17 cellular contexts compared by ENCODE assay signal in genomic region chr10:97023401-97024180, GRCh38.
DNase-seq lines count a peak whose midpoint lies in the region; ATAC-seq, FAIRE-seq and TF ChIP-seq lines count a peak whose summit lies in the region.
"Had no signal": no experiment of that assay in that cellular context is flagged by ENCODE, and none has a peak within 500 bp of the region (broad histone marks: within the 10 kb centered on the region; RNA-seq: fewer than 3 reads in every experiment).

No MANE protein-coding gene starts in this region.

- CTCF ChIA-PET in GM12878 (lab: Yijun Ruan, JAX): interaction anchor here (1.1 to 10.3 kb wide), 24 partner anchors 7 to 383 kb away, joined by 3 to 155 read pairs (median 16); no protein-coding TSS in a partner anchor

- no peak for TF ChIP-seq EP300 in GM12878 (IDR thresholded peaks at IDR 0.05; ENCODE audit: borderline replicate concordance in 1 of 2, control insufficient read depth in 1 of 2, low read depth in 2 of 2, low read length in 2 of 2)

- H2AFZ ChIP-seq in GM12878 (ENCODE audit: control insufficient read depth, low read depth, low read length): no peak overlapping the region

- no peak overlapping the region for H3K9ac ChIP-seq in GM12878 (ENCODE audit: control insufficient read depth, insufficient read depth, low read length)

- no peaks in the 10 kb centered on the region for H3K9me3 ChIP-seq in GM12878 (replicated peaks; ENCODE audit: control insufficient read depth, insufficient read depth, low read length)
- no peaks in the 10 kb centered on the region for H3K9me3 ChIP-seq in aorta (ENCODE audit: control insufficient read depth, low read length)
- H3K9me3 ChIP-seq: thyroid gland had no signal

- intact Hi-C loops in cardiac septum (cut with DNase I): loop anchor here (5.0 kb wide), 1 partner anchor 106 kb away; no protein-coding TSS in a partner anchor
- intact Hi-C loops in Right ventricle myocardium superior (cut with DNase I): no loop called here
- intact Hi-C loops in GM12878 (cut with micrococcal nuclease; ENCODE audit: unreplicated experiment): loop anchor here (2.0 to 10.0 kb wide), 2 partner anchors 191 to 379 kb away; partner anchors contain the start of gene LCOR
- intact Hi-C loops in aorta (cut with DNase I): loop anchor here (2.0 to 10.0 kb wide), 5 partner anchors 109 to 629 kb away; partner anchors contain the start of gene LCOR (in 2 of the 2)

- no peak for TF ChIP-seq CTCF in GM12878 (IDR thresholded peaks at IDR 0.05 in 2 of 3, conservative IDR thresholded peaks at IDR 0.05 in 1 of 3; ENCODE audit: control insufficient read depth in 2 of 3, extremely low read depth in 1 of 3, insufficient read depth in 1 of 3, low read depth in 3 of 3, low read length in 3 of 3)

- TF ChIP-seq POLR2A in GM12878 (IDR thresholded peaks at IDR 0.05; ENCODE audit: low read depth, low read length): no peak

- H3K27ac Mint-ChIP-seq in T-helper 2 cell treated with Interferon-gamma antibody and Interleukin-4, amounts not matched to agents 5 μg/mL and 100 μg/mL, for 36 hours: no peak overlapping the region
- H3K27ac Mint-ChIP-seq: activated naive CD8-positive, alpha-beta T cell; dendritic cell treated with granulocyte-macrophage colony-stimulating factor and Interleukin-4, amounts not matched to agents 40 ng/mL and 50 ng/mL, for 4 days; naive thymus-derived CD8-positive, alpha-beta T cell had no signal

- H3K36me3 ChIP-seq in GM12878 (ENCODE audit: control insufficient read depth in 2 of 2, insufficient read depth in 2 of 2, low read length in 1 of 2) (no peaks in the 10 kb centered on the region), aorta (ENCODE audit: control insufficient read depth in 1 of 2, insufficient read depth in 2 of 2, low read length in 1 of 2) (no peaks in the 10 kb centered on the region)
- H3K36me3 ChIP-seq: thyroid gland, WERI-Rb-1 had no signal

- 82% methylated on average over 14 of the region's 14 CpGs for WGBS in GM12878 (ENCODE audit: insufficient coverage, insufficient replicate concordance, low lambda C conversion rate, missing lambda C conversion rate)
- 40 to 45% methylated on average over 14 of the region's 14 CpGs for WGBS in aorta, 2 donors

- RAD21 ChIA-PET in GM12878 (lab: Charles Lee; ENCODE audit: unreplicated experiment): interaction anchor here (0.8 to 3.2 kb wide), 21 partner anchors 9 to 275 kb away, joined by 3 to 43 read pairs (median 7); no protein-coding TSS in a partner anchor

- no peaks in the 10 kb centered on the region for H3K36me3 Mint-ChIP-seq in T-helper 2 cell treated with Interferon-gamma antibody and Interleukin-4, amounts not matched to agents 5 μg/mL and 100 μg/mL, for 36 hours (ENCODE audit: low read depth)
- H3K36me3 Mint-ChIP-seq: activated naive CD8-positive, alpha-beta T cell; naive thymus-derived CD8-positive, alpha-beta T cell had no signal

- no peak for TF ChIP-seq RAD21 in GM12878 (IDR thresholded peaks at IDR 0.05; ENCODE audit: insufficient read depth, low read depth, low read length)

- H4K20me1 ChIP-seq in GM12878 (ENCODE audit: control insufficient read depth, insufficient read depth): no peaks in the 10 kb centered on the region

- FAIRE-seq in GM12878 (lab: Jason Lieb, UNC): no peak

- H3K9me3 Mint-ChIP-seq in T-helper 2 cell treated with Interferon-gamma antibody and Interleukin-4, amounts not matched to agents 5 μg/mL and 100 μg/mL, for 36 hours: no peaks in the 10 kb centered on the region
- H3K9me3 Mint-ChIP-seq: dendritic cell treated with granulocyte-macrophage colony-stimulating factor and Interleukin-4, amounts not matched to agents 40 ng/mL and 50 ng/mL, for 4 days; naive thymus-derived CD8-positive, alpha-beta T cell had no signal

- peaks cover 8% of the 10 kb centered on the region for H3K27me3 Mint-ChIP-seq in T-helper 2 cell treated with Interferon-gamma antibody and Interleukin-4, amounts not matched to agents 5 μg/mL and 100 μg/mL, for 36 hours (ENCODE audit: low read depth)
- H3K27me3 Mint-ChIP-seq: activated naive CD8-positive, alpha-beta T cell; dendritic cell treated with granulocyte-macrophage colony-stimulating factor and Interleukin-4, amounts not matched to agents 40 ng/mL and 50 ng/mL, for 4 days; naive thymus-derived CD8-positive, alpha-beta T cell had no signal

- DNase-seq in cardiac septum (ENCODE audit: low spot score) (peak; percentile 44), Right ventricle myocardium superior (no peak), GM12878 (ENCODE audit: low read depth, low spot score) (no peak), iris pigment epithelial cell (ENCODE audit: low read depth) (peak; percentile 11), aorta (peak in 1 of 2 donors; percentile 49), GOT3 (lab: John Stamatoyannopoulos, UW) (no peak)
- no peak for DNase-seq in T-helper 2 cell treated with Interferon-gamma antibody and Interleukin-4, amounts not matched to agents 5 μg/mL and 100 μg/mL, for 36 hours (ENCODE audit: low spot score)
- DNase-seq: left cardiac atrium; naive thymus-derived CD8-positive, alpha-beta T cell; NCI-H187 treated with DMSO at 0.1 percent for 48 hours; SHP77 treated with DMSO at 0.1 percent for 48 hours; stimulated activated CD4-positive, alpha-beta T cell treated with anti-CD3 and anti-CD28 coated beads, Interleukin-12 subunit alpha, Interleukin-12 subunit beta, amount 100 ng/mL, for 4 hours; thyroid gland; WERI-Rb-1 had no signal

- SMC1A ChIA-PET in GM12878 (lab: Charles Lee; ENCODE audit: uncharacterized antibody, unreplicated experiment): interaction anchor here (0.5 to 6.6 kb wide), 30 partner anchors 7 to 383 kb away, joined by 3 to 96 read pairs (median 6); no protein-coding TSS in a partner anchor

- no peaks in the 10 kb centered on the region; a peak in 1 of 4 replicates for H3K27me3 ChIP-seq in GM12878 (replicated peaks in 1 of 2; ENCODE audit: control insufficient read depth in 2 of 2, insufficient read depth in 2 of 2, low read length in 1 of 2)
- no peaks in the 10 kb centered on the region for H3K27me3 ChIP-seq in aorta (ENCODE audit: control insufficient read depth in 1 of 2, insufficient read depth in 2 of 2, low read length in 1 of 2)
- H3K27me3 ChIP-seq: thyroid gland had no signal

- no TSS peak for BruUV-seq in GM12878 (replicated peaks; lab: Mats Ljungman, UMichigan)

- H3K27ac ChIP-seq in GM12878 (ENCODE audit: control insufficient read depth, insufficient read depth): 0 out of 2 replicates have a peak overlapping the region, but pooled peaks have one; percentile 1
- peak overlapping the region; percentile 34 to 79 for H3K27ac ChIP-seq in aorta (ENCODE audit: low read depth in 1 of 2, low read length in 2 of 2)
- H3K27ac ChIP-seq: thyroid gland, WERI-Rb-1 had no signal

- no peaks in the 10 kb centered on the region for H3K79me2 ChIP-seq in GM12878 (ENCODE audit: control insufficient read depth, insufficient read depth, low read length)

- POLR2A ChIA-PET in GM12878 (lab: Charles Lee): interaction anchor here (0.9 to 1.2 kb wide), 3 partner anchors 33 to 113 kb away, joined by 3 read pairs; no protein-coding TSS in a partner anchor

- ATAC-seq in Right ventricle myocardium superior (ENCODE audit: poor library complexity) (no peak), GM12878 (no peak), aorta (ENCODE audit: low FRiP score) (no peak), GM21723 (IDR thresholded peaks at IDR 0.05; ENCODE audit: unreplicated experiment) (no peak)
- ATAC-seq: naive thymus-derived CD8-positive, alpha-beta T cell had no signal

- H3K4me1 ChIP-seq in GM12878 (ENCODE audit: control insufficient read depth, insufficient read depth, low read length) (peaks cover 25% of the 10 kb centered on the region), aorta (ENCODE audit: control insufficient read depth in 1 of 2, insufficient read depth in 2 of 2, low read length in 2 of 2) (no peaks in the 10 kb centered on the region)
- H3K4me1 ChIP-seq: thyroid gland had no signal

- H3K4me3 ChIP-seq in GM12878 (no peak overlapping the region), aorta (ENCODE audit: low read length in 2 of 2) (no peak overlapping the region)
- H3K4me3 ChIP-seq: thyroid gland had no signal

- in situ Hi-C loops in GM12878 (cut with MboI): no loop called here

- peaks cover 1% of the 10 kb centered on the region for H3K4me1 Mint-ChIP-seq in T-helper 2 cell treated with Interferon-gamma antibody and Interleukin-4, amounts not matched to agents 5 μg/mL and 100 μg/mL, for 36 hours (ENCODE audit: low read depth)
- H3K4me1 Mint-ChIP-seq: naive thymus-derived CD8-positive, alpha-beta T cell had no signal

- H3K4me3 Mint-ChIP-seq in T-helper 2 cell treated with Interferon-gamma antibody and Interleukin-4, amounts not matched to agents 5 μg/mL and 100 μg/mL, for 36 hours: no peak overlapping the region
- H3K4me3 Mint-ChIP-seq: activated naive CD8-positive, alpha-beta T cell; dendritic cell treated with granulocyte-macrophage colony-stimulating factor and Interleukin-4, amounts not matched to agents 40 ng/mL and 50 ng/mL, for 4 days; naive thymus-derived CD8-positive, alpha-beta T cell had no signal

- peak overlapping the region; percentile 5; the same call in 1 of the 2 replicates for H3K4me2 ChIP-seq in GM12878 (ENCODE audit: control insufficient read depth, insufficient read depth)

TF ChIP-seq in GM12878, 131 proteins besides CTCF, POLR2A, EP300 and RAD21 (continues in another document):
- TF ChIP-seq NKRF (conservative IDR thresholded peaks at IDR 0.05) (no peak), KAT2A (conservative IDR thresholded peaks at IDR 0.05; ENCODE audit: control insufficient read depth, low read depth, low read length) (no peak), MXI1 (IDR thresholded peaks at IDR 0.05; ENCODE audit: low read depth, low read length) (no peak), SMAD1 (IDR thresholded peaks at IDR 0.05; ENCODE audit: low read depth, partially characterized antibody) (no peak), GATAD2B (conservative IDR thresholded peaks at IDR 0.05; ENCODE audit: low read depth) (no peak), ESRRA (IDR thresholded peaks at IDR 0.05; ENCODE audit: low read length) (no peak), RFX5 (IDR thresholded peaks at IDR 0.05; ENCODE audit: low read depth, low read length) (no peak)

Comparison
In these comparisons a context has a peak if more than half of its experiments do, and no peak if none do; other contexts are left out.
1. DNase-seq: peak in cardiac septum (single experiment) and iris pigment epithelial cell (single experiment); none in Right ventricle myocardium superior (single experiment), GM12878 (single experiment), T-helper 2 cell treated with Interferon-gamma antibody and Interleukin-4, amounts not matched to agents 5 μg/mL and 100 μg/mL, for 36 hours (single experiment) and GOT3 (single experiment).